In genomic region chr18:10213526-10213925, GRCh38 we compare ENCODE assay signal across 8 cellular contexts.
DNase-seq lines count a peak whose midpoint lies in the region; ATAC-seq and TF ChIP-seq lines count a peak whose summit lies in the region.

No MANE protein-coding gene starts in this region.

- H3K27ac Mint-ChIP-seq in activated CD4-positive, alpha-beta T cell treated with anti-CD3 and anti-CD28 coated beads, Interleukin-2, amount 10 ng/mL, durations not matched to agents 24 days and 14 days: no peak overlapping the region
- H3K27ac Mint-ChIP-seq in type B pancreatic cell: no peak overlapping the region
- no peak overlapping the region for H3K27ac Mint-ChIP-seq in activated naive CD8-positive, alpha-beta T cell treated with anti-CD3 and anti-CD28 coated beads for 36 hours

- peaks cover 19% of the 10 kb centered on the region for H3K4me1 Mint-ChIP-seq in activated CD4-positive, alpha-beta T cell treated with anti-CD3 and anti-CD28 coated beads, Interleukin-2, amount 10 ng/mL, durations not matched to agents 24 days and 14 days
- H3K4me1 Mint-ChIP-seq in type B pancreatic cell (ENCODE audit: unreplicated experiment): peaks cover 16% of the 10 kb centered on the region
- no peaks in the 10 kb centered on the region for H3K4me1 Mint-ChIP-seq in activated naive CD8-positive, alpha-beta T cell treated with anti-CD3 and anti-CD28 coated beads for 36 hours

- in situ Hi-C loops in ACHN (cut with HindIII; ENCODE audit: low pct_ligation_motif_present, low pct_unique_long_range_greater_than_20kb, low sequenced_read_pairs): no loop called here

- no peak for TF ChIP-seq CTCF in type B pancreatic cell (conservative IDR thresholded peaks at IDR 0.05)

- intact Hi-C loops in activated CD4-positive, alpha-beta T cell treated with anti-CD3 and anti-CD28 coated beads, Interleukin-2, amount 10 ng/mL, durations not matched to agents 24 days and 14 days (cut with micrococcal nuclease): no loop called here

- H3K4me3 Mint-ChIP-seq in activated CD4-positive, alpha-beta T cell treated with anti-CD3 and anti-CD28 coated beads, Interleukin-2, amount 10 ng/mL, durations not matched to agents 24 days and 14 days: no peak overlapping the region
- H3K4me3 Mint-ChIP-seq in type B pancreatic cell: no peak overlapping the region
- H3K4me3 Mint-ChIP-seq in activated naive CD8-positive, alpha-beta T cell treated with anti-CD3 and anti-CD28 coated beads for 36 hours: no peak overlapping the region

- DNase-seq in activated CD4-positive, alpha-beta T cell treated with anti-CD3 and anti-CD28 coated beads, Interleukin-2, amount 10 ng/mL, durations not matched to agents 24 days and 14 days: peak; percentile 82
- no peak for DNase-seq in activated CD4-positive, alpha-beta T cell treated with anti-CD3 and anti-CD28 coated beads, Interleukin-2, amount 50 U/mL, for 48 hours
- DNase-seq in NCI-H748 treated with DMSO at 0.1 percent for 48 hours (lab: John Stamatoyannopoulos, UW) (peak; percentile 83), fibroblast of peridontal ligament (ENCODE audit: extremely low read depth) (peak; percentile 14), type B pancreatic cell (ENCODE audit: extremely low spot score, unreplicated experiment) (no peak), ACHN (no peak)
- DNase-seq in activated naive CD8-positive, alpha-beta T cell treated with anti-CD3 and anti-CD28 coated beads for 36 hours: no peak

- H3K36me3 Mint-ChIP-seq in activated CD4-positive, alpha-beta T cell treated with anti-CD3 and anti-CD28 coated beads, Interleukin-2, amount 10 ng/mL, durations not matched to agents 24 days and 14 days (ENCODE audit: low read depth): peaks cover 2% of the 10 kb centered on the region
- H3K36me3 Mint-ChIP-seq in type B pancreatic cell: no peaks in the 10 kb centered on the region
- H3K36me3 Mint-ChIP-seq in activated naive CD8-positive, alpha-beta T cell treated with anti-CD3 and anti-CD28 coated beads for 36 hours: no peaks in the 10 kb centered on the region

- H3K9me3 Mint-ChIP-seq in activated CD4-positive, alpha-beta T cell treated with anti-CD3 and anti-CD28 coated beads, Interleukin-2, amount 10 ng/mL, durations not matched to agents 24 days and 14 days: peaks cover 23% of the 10 kb centered on the region
- H3K9me3 Mint-ChIP-seq in type B pancreatic cell: peaks cover 21% of the 10 kb centered on the region
- H3K9me3 Mint-ChIP-seq in activated naive CD8-positive, alpha-beta T cell treated with anti-CD3 and anti-CD28 coated beads for 36 hours: no peaks in the 10 kb centered on the region

- H3K27me3 Mint-ChIP-seq in activated CD4-positive, alpha-beta T cell treated with anti-CD3 and anti-CD28 coated beads, Interleukin-2, amount 10 ng/mL, durations not matched to agents 24 days and 14 days: peaks cover 8% of the 10 kb centered on the region
- H3K27me3 Mint-ChIP-seq in type B pancreatic cell: no peaks in the 10 kb centered on the region
- no peaks in the 10 kb centered on the region for H3K27me3 Mint-ChIP-seq in activated naive CD8-positive, alpha-beta T cell treated with anti-CD3 and anti-CD28 coated beads for 36 hours

- ATAC-seq in HG02981 (IDR thresholded peaks at IDR 0.05; ENCODE audit: unreplicated experiment): peak; percentile 96

Comparison
In these comparisons a context has a peak if more than half of its experiments do, and no peak if none do; other contexts are left out.
1. DNase-seq: peak in activated CD4-positive, alpha-beta T cell treated with anti-CD3 and anti-CD28 coated beads, Interleukin-2, amount 10 ng/mL, durations not matched to agents 24 days and 14 days (single experiment), NCI-H748 treated with DMSO at 0.1 percent for 48 hours (single experiment) and fibroblast of peridontal ligament (single experiment); none in activated CD4-positive, alpha-beta T cell treated with anti-CD3 and anti-CD28 coated beads, Interleukin-2, amount 50 U/mL, for 48 hours (0 of 2), type B pancreatic cell (single experiment), ACHN (single experiment) and activated naive CD8-positive, alpha-beta T cell treated with anti-CD3 and anti-CD28 coated beads for 36 hours (single experiment).